Comparison of ENCODE assay signal across 1 cellular context in the genomic region with DNA sequence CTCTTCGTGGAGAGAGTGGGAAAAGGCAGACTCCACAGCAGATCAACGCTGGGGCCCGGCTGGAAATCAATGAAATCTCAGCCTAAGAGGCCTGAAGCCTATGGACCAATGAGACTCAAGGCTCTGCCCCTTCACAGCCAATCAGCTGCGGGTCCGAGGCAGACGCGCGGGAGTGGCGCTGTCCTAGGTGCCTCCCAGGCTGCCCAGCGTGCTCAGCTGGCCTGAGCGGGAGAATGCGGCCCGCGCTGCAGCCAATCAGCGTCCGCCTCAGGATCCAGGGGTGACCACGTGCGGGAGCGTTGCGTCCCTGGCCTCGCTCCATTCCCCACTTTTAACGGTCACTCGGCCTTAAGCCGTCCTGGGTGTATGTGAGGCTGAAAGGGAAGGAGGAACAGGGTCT.
TF ChIP-seq lines count a peak whose summit lies in the region.

A gene with protein sequence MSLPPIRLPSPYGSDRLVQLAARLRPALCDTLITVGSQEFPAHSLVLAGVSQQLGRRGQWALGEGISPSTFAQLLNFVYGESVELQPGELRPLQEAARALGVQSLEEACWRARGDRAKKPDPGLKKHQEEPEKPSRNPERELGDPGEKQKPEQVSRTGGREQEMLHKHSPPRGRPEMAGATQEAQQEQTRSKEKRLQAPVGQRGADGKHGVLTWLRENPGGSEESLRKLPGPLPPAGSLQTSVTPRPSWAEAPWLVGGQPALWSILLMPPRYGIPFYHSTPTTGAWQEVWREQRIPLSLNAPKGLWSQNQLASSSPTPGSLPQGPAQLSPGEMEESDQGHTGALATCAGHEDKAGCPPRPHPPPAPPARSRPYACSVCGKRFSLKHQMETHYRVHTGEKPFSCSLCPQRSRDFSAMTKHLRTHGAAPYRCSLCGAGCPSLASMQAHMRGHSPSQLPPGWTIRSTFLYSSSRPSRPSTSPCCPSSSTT (plus strand): TSS at position 341 of the 400 bp plus-strand sequence. CDS start 10,069 bp downstream, outside the sequence.

TF ChIP-seq in HEK293T, 16 proteins besides CTCF, POLR2A, EP300 and RAD21 (continued from another document):
- TF ChIP-seq TARDBP (IDR thresholded peaks at IDR 0.05) = no peak
- no peak for TF ChIP-seq CTBP1 (IDR thresholded peaks at IDR 0.05; ENCODE audit: borderline replicate concordance)
- no peak for TF ChIP-seq FOXK2 (IDR thresholded peaks at IDR 0.05)
- TF ChIP-seq, protein P1, sequence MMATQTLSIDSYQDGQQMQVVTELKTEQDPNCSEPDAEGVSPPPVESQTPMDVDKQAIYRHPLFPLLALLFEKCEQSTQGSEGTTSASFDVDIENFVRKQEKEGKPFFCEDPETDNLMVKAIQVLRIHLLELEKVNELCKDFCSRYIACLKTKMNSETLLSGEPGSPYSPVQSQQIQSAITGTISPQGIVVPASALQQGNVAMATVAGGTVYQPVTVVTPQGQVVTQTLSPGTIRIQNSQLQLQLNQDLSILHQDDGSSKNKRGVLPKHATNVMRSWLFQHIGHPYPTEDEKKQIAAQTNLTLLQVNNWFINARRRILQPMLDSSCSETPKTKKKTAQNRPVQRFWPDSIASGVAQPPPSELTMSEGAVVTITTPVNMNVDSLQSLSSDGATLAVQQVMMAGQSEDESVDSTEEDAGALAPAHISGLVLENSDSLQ (IDR thresholded peaks at IDR 0.05) = no peak
- TF ChIP-seq FOXM1 (IDR thresholded peaks at IDR 0.05; ENCODE audit: borderline replicate concordance) = no peak
- TF ChIP-seq ZNF384 (IDR thresholded peaks at IDR 0.05) = no peak
- TF ChIP-seq LEF1 (IDR thresholded peaks at IDR 0.05; ENCODE audit: borderline replicate concordance) = no peak
